Comparison of ENCODE assay signal across 28 cellular contexts in genomic region chr9:79741381-79741780, GRCh38.
"Had no signal": no experiment of that assay in that cellular context is flagged by ENCODE, and none has a peak within 500 bp of the region (broad histone marks: within the 10 kb centered on the region; RNA-seq: fewer than 3 reads in every experiment).

No MANE protein-coding gene starts in this region.

- H3K27ac ChIP-seq: SK-N-MC had no signal

- H3K9me3 ChIP-seq: MG63 had no signal

- ATAC-seq: activated naive CD4-positive, alpha-beta T cell treated with anti-CD3 and anti-CD28 coated beads, Interleukin-2, amount 50 U/mL, for 72 hours; activated naive CD8-positive, alpha-beta T cell treated with anti-CD3 and anti-CD28 coated beads, Interleukin-2, amount 50 U/mL, for 24 hours; activated T-cell treated with anti-CD3 and anti-CD28 coated beads, Interleukin-2, amount 50 U/mL, for 4 hours; Panc1; T-cell had no signal

- FAIRE-seq: bronchial epithelial cell, TTC549 had no signal

- H3K27me3 ChIP-seq: MG63 had no signal

- H3K36me3 ChIP-seq: MG63 had no signal

- H3K4me3 ChIP-seq: MG63, SK-N-MC had no signal

- DNase-seq: activated B cell treated with CpG ODN at 0.5 μM for 24 hours; activated CD4-positive, alpha-beta memory T cell treated with anti-CD3 and anti-CD28 coated beads for 36 hours; activated CD4-positive, alpha-beta T cell treated with anti-CD3 and anti-CD28 coated beads for 1 hour; activated CD4-positive, alpha-beta T cell treated with anti-CD3 and anti-CD28 coated beads, Interleukin-2, amount 10 ng/mL, durations not matched to agents 24 days and 14 days; activated CD8-positive, alpha-beta memory T cell treated with anti-CD3 and anti-CD28 coated beads for 24 hours; activated effector memory CD4-positive, alpha-beta T cell treated with anti-CD3 and anti-CD28 coated beads, Interleukin-2, amount 50 U/mL, for 16 hours; activated naive CD4-positive, alpha-beta T cell treated with Interleukin-2 at 50 U/mL for 16 hours; activated naive CD8-positive, alpha-beta T cell treated with anti-CD3 and anti-CD28 coated beads, Interleukin-2, amount 50 U/mL, for 24 hours; activated T-cell treated with anti-CD3 and anti-CD28 coated beads, Interleukin-2, amount 50 U/mL, for 4 hours; MG63; MV-4-11; NCI-H1417 treated with DMSO at 0.1 percent for 48 hours; NCI-H1694; NCI-H2029; NCI-H446 treated with DMSO at 0.1 percent for 48 hours; NCI-H526; NCI-H774; NK-92 treated with Interleukin-12 subunit alpha and Interleukin-12 subunit beta, amount 100 ng/mL, for 24 hours; OCI-M1; RPMI8226; T-cell; T-helper 2 cell; T1000 had no signal
